ENCODE assay signal across 30 cellular contexts in the genomic region with DNA sequence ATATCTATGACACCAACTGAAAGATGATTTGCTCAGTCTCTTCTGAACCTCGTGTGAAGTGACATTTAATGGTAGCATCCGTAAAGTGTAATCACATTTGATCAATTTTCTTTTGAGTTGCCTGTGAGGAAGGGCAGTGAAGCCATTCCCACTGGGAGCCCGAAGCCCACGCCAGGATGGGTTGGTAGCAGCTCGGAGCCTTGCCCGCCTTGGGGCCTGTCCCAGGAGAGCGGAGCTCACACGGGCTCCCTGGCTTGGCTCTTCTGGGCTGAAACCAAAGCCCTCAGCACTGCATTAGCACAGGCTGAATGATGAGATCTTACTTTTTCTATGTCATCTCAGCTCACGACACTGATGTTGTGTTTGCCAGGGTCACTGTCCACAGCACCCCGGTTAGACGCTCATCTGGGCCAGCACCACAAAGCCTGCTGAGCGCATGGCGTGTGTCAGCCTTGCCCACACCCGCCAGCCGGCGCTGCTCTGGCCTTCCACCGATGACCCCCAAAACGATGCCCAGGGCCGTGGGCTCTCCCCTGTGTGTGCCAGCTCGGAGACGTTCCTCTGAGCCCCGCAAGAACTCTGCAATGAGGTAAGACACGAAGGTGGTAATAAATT. TPM values are rescaled to one million over a fixed set of nuclear protein-coding genes. Genes with fewer than 3 reads are reported as not detected.
"Had no signal": no experiment of that assay in that cellular context is flagged by ENCODE, and none has a peak within 500 bp of the region (broad histone marks: within the 10 kb centered on the region; RNA-seq: fewer than 3 reads in every experiment).

No MANE protein-coding gene starts in this region.

- H3K4me3 ChIP-seq: pancreas, psoas muscle, right lobe of liver, sigmoid colon, suprapubic skin, testis, tibial artery, transverse colon, upper lobe of right lung, uterus had no signal

- H3K4me1 ChIP-seq: pancreas, psoas muscle, right lobe of liver, sigmoid colon, suprapubic skin, testis, tibial artery, transverse colon, upper lobe of right lung, uterus had no signal

- H3K36me3 Mint-ChIP-seq: naive thymus-derived CD8-positive, alpha-beta T cell; natural killer cell treated with Interleukin-12 subunit alpha and Interleukin-12 subunit beta and Interleukin-15 and Interleukin-18, amount 100 ng/mL, for 72 hours; stimulated activated memory B cell treated with anti-CD40 and anti-IgM and Interleukin-4, amounts not matched to agents 10 μg/mL and 1 μg/mL and 100 μg/mL, for 72 hours had no signal

- FAIRE-seq: pancreas, small intestine had no signal

- H3K9me3 ChIP-seq: neutrophil, pancreas, psoas muscle, right lobe of liver, sigmoid colon, suprapubic skin, testis, tibial artery, transverse colon, upper lobe of right lung, uterus had no signal

- H3K4me3 Mint-ChIP-seq: naive thymus-derived CD8-positive, alpha-beta T cell; natural killer cell treated with Interleukin-12 subunit alpha and Interleukin-12 subunit beta and Interleukin-15 and Interleukin-18, amount 100 ng/mL, for 72 hours; nephron progenitor cell; neural crest cell; stimulated activated memory B cell treated with anti-CD40 and anti-IgM and Interleukin-4, amounts not matched to agents 10 μg/mL and 1 μg/mL and 100 μg/mL, for 72 hours; stimulated activated naive CD8-positive, alpha-beta T cell treated with anti-CD3 and anti-CD28 coated beads, Interleukin-15, amount 100 ng/mL, for 72 hours; type B pancreatic cell had no signal

- H3K4me1 Mint-ChIP-seq: naive thymus-derived CD8-positive, alpha-beta T cell; nephron progenitor cell; neural crest cell; stimulated activated memory B cell treated with anti-CD40 and anti-IgM and Interleukin-4, amounts not matched to agents 10 μg/mL and 1 μg/mL and 100 μg/mL, for 72 hours; stimulated activated naive CD8-positive, alpha-beta T cell treated with anti-CD3 and anti-CD28 coated beads, Interleukin-15, amount 100 ng/mL, for 72 hours had no signal

- H3K27ac Mint-ChIP-seq: natural killer cell treated with Interleukin-12 subunit alpha and Interleukin-12 subunit beta and Interleukin-15 and Interleukin-18, amount 100 ng/mL, for 72 hours; nephron progenitor cell; progenitor cell of endocrine pancreas; stimulated activated memory B cell treated with anti-CD40 and anti-IgM and Interleukin-4, amounts not matched to agents 10 μg/mL and 1 μg/mL and 100 μg/mL, for 72 hours; stimulated activated naive CD8-positive, alpha-beta T cell treated with anti-CD3 and anti-CD28 coated beads, Interleukin-15, amount 100 ng/mL, for 72 hours; type B pancreatic cell had no signal

- H3K9me3 Mint-ChIP-seq: naive thymus-derived CD8-positive, alpha-beta T cell; natural killer cell treated with Interleukin-12 subunit alpha and Interleukin-12 subunit beta and Interleukin-15 and Interleukin-18, amount 100 ng/mL, for 72 hours; nephron progenitor cell; neural crest cell; stimulated activated memory B cell treated with anti-CD40 and anti-IgM and Interleukin-4, amounts not matched to agents 10 μg/mL and 1 μg/mL and 100 μg/mL, for 72 hours; stimulated activated naive CD8-positive, alpha-beta T cell treated with anti-CD3 and anti-CD28 coated beads, Interleukin-15, amount 100 ng/mL, for 72 hours; type B pancreatic cell had no signal

- H3K27me3 ChIP-seq: neutrophil, pancreas, right lobe of liver, sigmoid colon, suprapubic skin, testis, tibial artery, transverse colon, upper lobe of right lung, uterus had no signal

- H3K27me3 Mint-ChIP-seq: naive thymus-derived CD8-positive, alpha-beta T cell; natural killer cell treated with Interleukin-12 subunit alpha and Interleukin-12 subunit beta and Interleukin-15 and Interleukin-18, amount 100 ng/mL, for 72 hours; progenitor cell of endocrine pancreas; stimulated activated memory B cell treated with anti-CD40 and anti-IgM and Interleukin-4, amounts not matched to agents 10 μg/mL and 1 μg/mL and 100 μg/mL, for 72 hours; stimulated activated naive CD8-positive, alpha-beta T cell treated with anti-CD3 and anti-CD28 coated beads, Interleukin-15, amount 100 ng/mL, for 72 hours; type B pancreatic cell had no signal

- ATAC-seq: naive thymus-derived CD8-positive, alpha-beta T cell; natural killer cell treated with Interleukin-12 subunit alpha and Interleukin-12 subunit beta and Interleukin-15 and Interleukin-18, amount 100 ng/mL, for 72 hours; pancreas; psoas muscle; right cardiac atrium; right lobe of liver; stimulated activated memory B cell treated with anti-CD40 and anti-IgM and Interleukin-4, amounts not matched to agents 10 μg/mL and 1 μg/mL and 100 μg/mL, for 72 hours; stimulated activated naive CD8-positive, alpha-beta T cell treated with anti-CD3 and anti-CD28 coated beads, Interleukin-15, amount 100 ng/mL, for 72 hours; stimulated activated naive CD8-positive, alpha-beta T cell treated with anti-CD3 and anti-CD28 coated beads, Interleukin-15, Interleukin-2, amounts not matched to agents 100 U/mL and 50 U/mL, for 24 hours; upper lobe of right lung had no signal

- H3K27ac ChIP-seq: neutrophil, pancreas, psoas muscle, right lobe of liver, sigmoid colon, suprapubic skin, testis, tibial artery, transverse colon, upper lobe of right lung, uterus had no signal

- H3K36me3 ChIP-seq: pancreas, right lobe of liver, sigmoid colon, suprapubic skin, tibial artery, transverse colon, upper lobe of right lung, uterus had no signal

- DNase-seq: naive thymus-derived CD8-positive, alpha-beta T cell; nephron progenitor cell; nucleus accumbens; psoas muscle; right cardiac atrium; right lobe of liver; sigmoid colon; small intestine; stimulated activated CD4-positive, alpha-beta T cell treated with anti-CD3 and anti-CD28 coated beads, Interleukin-12 subunit alpha, Interleukin-12 subunit beta, amount 100 ng/mL, for 4 hours; stimulated activated CD4-positive, alpha-beta T cell treated with anti-CD3 and anti-CD28 coated beads, Interleukin-1b, Interleukin-23, amount 100 ng/mL, for 48 hours; stimulated activated CD4-positive, alpha-beta T cell treated with anti-CD3 and anti-CD28 coated beads, Interleukin-4, amount 100 ng/mL, for 1 hour; stimulated activated CD4-positive, alpha-beta T cell treated with anti-CD3 and anti-CD28 coated beads, Interleukin-4, amount 100 ng/mL, for 4 hours; stimulated activated CD8-positive, alpha-beta memory T cell treated with anti-CD3 and anti-CD28 coated beads, Interleukin-4, amount 100 ng/mL, for 48 hours; stimulated activated naive CD4-positive, alpha-beta T cell; stimulated activated naive CD8-positive, alpha-beta T cell treated with anti-CD3 and anti-CD28 coated beads, Interleukin-15, amount 100 ng/mL, for 72 hours; stimulated activated naive CD8-positive, alpha-beta T cell treated with anti-CD3 and anti-CD28 coated beads, Interleukin-15, Interleukin-2, amounts not matched to agents 100 U/mL and 50 U/mL, for 24 hours; substantia nigra; testis; tibial artery; transverse colon; upper lobe of right lung; uterus had no signal

RNA-seq across cellular contexts. Expression of gene GTSE1, which starts 29.5 kb away (rescaled TPM):
- polyA plus RNA-seq: naive thymus-derived CD8-positive, alpha-beta T cell had no signal
